ENCODE assay signal across 13 cellular contexts in the genomic region with DNA sequence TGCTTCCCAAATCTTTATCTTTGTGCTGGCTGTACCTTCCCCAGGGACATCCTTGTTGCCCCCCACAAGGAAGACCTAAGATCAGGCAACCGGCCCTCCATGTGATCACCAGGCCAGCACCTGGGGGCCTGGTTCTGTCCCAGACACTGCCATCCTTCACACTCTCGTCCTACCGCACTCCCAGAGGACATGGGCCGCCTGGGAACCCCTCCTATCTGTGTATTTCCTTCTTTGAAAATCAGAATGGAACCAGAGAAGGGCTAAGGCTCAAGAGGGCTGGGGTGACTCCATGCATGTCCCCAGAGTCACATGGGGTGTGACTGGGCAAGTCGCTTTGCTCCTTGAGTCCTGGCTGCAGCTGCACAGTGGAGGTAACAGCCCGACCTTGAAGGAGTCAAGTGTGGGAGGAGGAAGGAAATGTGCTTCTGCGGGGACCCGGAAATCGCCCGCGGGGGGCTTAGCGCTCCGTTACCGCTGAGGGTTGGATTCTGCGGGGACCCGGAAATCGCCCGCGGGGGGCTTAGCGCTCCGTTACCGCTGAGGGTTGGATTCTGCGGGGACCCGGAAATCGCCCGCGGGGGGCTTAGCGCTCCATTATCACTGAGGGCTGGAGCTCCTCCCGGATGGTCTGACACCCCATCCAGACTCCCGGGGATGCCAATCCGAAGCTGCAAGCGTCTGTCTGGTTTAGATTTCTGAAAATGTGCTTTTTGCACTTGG.
"Had no signal": no experiment of that assay in that cellular context is flagged by ENCODE, and none has a peak within 500 bp of the region (broad histone marks: within the 10 kb centered on the region; RNA-seq: fewer than 3 reads in every experiment).

No MANE protein-coding gene starts in this region.

- H3K27me3 ChIP-seq: brain microvascular endothelial cell had no signal

- H3K9ac ChIP-seq: parathyroid adenoma had no signal

- H3K4me1 Mint-ChIP-seq: activated CD4-positive, alpha-beta T cell treated with anti-CD3 and anti-CD28 coated beads, Interleukin-2, amount 10 ng/mL, durations not matched to agents 24 days and 14 days had no signal

- ATAC-seq: mucosa of descending colon had no signal

- H3K27ac Mint-ChIP-seq: activated CD4-positive, alpha-beta T cell treated with anti-CD3 and anti-CD28 coated beads, Interleukin-2, amount 10 ng/mL, durations not matched to agents 24 days and 14 days; activated T-helper 1 cell treated with anti-CD3 and anti-CD28 coated beads, Interleukin-12 subunit alpha, Interleukin-12 subunit beta, Interleukin-2, Interleukin-4 antibody, amounts not matched to agents 30 ng/mL and 10 ng/mL and 1 ng/mL, durations not matched to agents 14 hours and 24 hours and 36 hours had no signal

- H3K9me3 Mint-ChIP-seq: activated CD4-positive, alpha-beta T cell treated with anti-CD3 and anti-CD28 coated beads, Interleukin-2, amount 10 ng/mL, durations not matched to agents 24 days and 14 days had no signal

- H3K4me3 Mint-ChIP-seq: activated CD4-positive, alpha-beta T cell treated with anti-CD3 and anti-CD28 coated beads, Interleukin-2, amount 10 ng/mL, durations not matched to agents 24 days and 14 days; activated T-helper 1 cell treated with anti-CD3 and anti-CD28 coated beads, Interleukin-12 subunit alpha, Interleukin-12 subunit beta, Interleukin-2, Interleukin-4 antibody, amounts not matched to agents 30 ng/mL and 10 ng/mL and 1 ng/mL, durations not matched to agents 14 hours and 24 hours and 36 hours had no signal

- H3K4me1 ChIP-seq: parathyroid adenoma, tibial artery had no signal

- H3K9me3 ChIP-seq: mucosa of descending colon, neutrophil had no signal

- H3K36me3 ChIP-seq: brain microvascular endothelial cell, neutrophil, tibial artery had no signal

- DNase-seq: activated CD4-positive, alpha-beta T cell treated with anti-CD3 and anti-CD28 coated beads, Interleukin-2, amount 10 ng/mL, durations not matched to agents 24 days and 14 days; activated gamma-delta T cell treated with Interleukin-2 at 50 U/mL for 16 hours; anterior cingulate cortex; brain microvascular endothelial cell; mucosa of descending colon; naive B cell; stimulated activated naive CD4-positive, alpha-beta T cell; T1000 had no signal

- H3K4me3 ChIP-seq: coronary artery, mucosa of descending colon, tibial artery had no signal

- H3K27ac ChIP-seq: brain microvascular endothelial cell, coronary artery, neutrophil, parathyroid adenoma, tibial artery had no signal
